ENCODE assay signal across 18 cellular contexts in genomic region chr4:168383510-168383909, GRCh38.
DNase-seq lines count a peak whose midpoint lies in the region; ATAC-seq, FAIRE-seq and TF ChIP-seq lines count a peak whose summit lies in the region.
"Had no signal": no experiment of that assay in that cellular context is flagged by ENCODE, and none has a peak within 500 bp of the region (broad histone marks: within the 10 kb centered on the region; RNA-seq: fewer than 3 reads in every experiment).

No MANE protein-coding gene starts in this region.

- peaks cover 3 to 4% of the 10 kb centered on the region in 2 donors for H3K36me3 Mint-ChIP-seq in activated T-cell treated with anti-CD3 and anti-CD28 coated beads, Interleukin-2, amount 50 U/mL, for 72 hours (ENCODE audit: insufficient read depth in 2 of 2)
- H3K36me3 Mint-ChIP-seq in HFFc6 (ENCODE audit: low read depth), result peaks cover 45% of the 10 kb centered on the region

- no peaks in the 10 kb centered on the region for H3K27me3 ChIP-seq in dorsolateral prefrontal cortex
- H3K27me3 ChIP-seq: BE2C had no signal

- FAIRE-seq in RCC 7860 (lab: Jason Lieb, UNC), result peak; percentile 23

- H3K4me3 ChIP-seq in dorsolateral prefrontal cortex, result no peak overlapping the region

- DNase-seq in RCC 7860 (ENCODE audit: low spot score) (peak; percentile 55), HFFc6 (no peak), dorsolateral prefrontal cortex (no peak)
- DNase-seq in activated T-cell treated with anti-CD3 and anti-CD28 coated beads, Interleukin-2, amount 50 U/mL, for 72 hours, result no peak
- DNase-seq in activated effector memory CD4-positive, alpha-beta T cell treated with anti-CD3 and anti-CD28 coated beads, Interleukin-2, amount 50 U/mL, for 16 hours, result no peak
- DNase-seq: activated CD4-positive, alpha-beta memory T cell treated with anti-CD3 and anti-CD28 coated beads, Interleukin-2, amount 10 ng/mL, durations not matched to agents 7 days and 5 days; activated naive CD4-positive, alpha-beta T cell treated with Interleukin-2 at 50 U/mL for 16 hours; BE2C; caudate nucleus; IMR-90; NCI-H1436 treated with DMSO at 0.1 percent for 48 hours; NCI-H526 treated with DMSO at 0.1 percent for 48 hours had no signal

- H3K27ac ChIP-seq in dorsolateral prefrontal cortex, result no peak overlapping the region

- no peak overlapping the region for H3K27ac Mint-ChIP-seq in activated T-cell treated with anti-CD3 and anti-CD28 coated beads, Interleukin-2, amount 50 U/mL, for 72 hours
- no peak overlapping the region for H3K27ac Mint-ChIP-seq in HFFc6
- H3K27ac Mint-ChIP-seq: activated CD4-positive, alpha-beta memory T cell treated with anti-CD3 and anti-CD28 coated beads, Interleukin-2, amount 10 ng/mL, durations not matched to agents 7 days and 5 days; nephron had no signal

- no peaks in the 10 kb centered on the region for H3K9me3 Mint-ChIP-seq in activated T-cell treated with anti-CD3 and anti-CD28 coated beads, Interleukin-2, amount 50 U/mL, for 72 hours
- no peaks in the 10 kb centered on the region for H3K9me3 Mint-ChIP-seq in HFFc6
- H3K9me3 Mint-ChIP-seq: activated CD4-positive, alpha-beta memory T cell treated with anti-CD3 and anti-CD28 coated beads, Interleukin-2, amount 10 ng/mL, durations not matched to agents 7 days and 5 days had no signal

- no peaks in the 10 kb centered on the region for H3K4me1 Mint-ChIP-seq in activated T-cell treated with anti-CD3 and anti-CD28 coated beads, Interleukin-2, amount 50 U/mL, for 72 hours (ENCODE audit: low read depth)
- H3K4me1 Mint-ChIP-seq in HFFc6 (ENCODE audit: low read depth), result peaks cover 26% of the 10 kb centered on the region
- H3K4me1 Mint-ChIP-seq: activated CD4-positive, alpha-beta memory T cell treated with anti-CD3 and anti-CD28 coated beads, Interleukin-2, amount 10 ng/mL, durations not matched to agents 7 days and 5 days; nephron had no signal

- ATAC-seq in GM18519 (IDR thresholded peaks at IDR 0.05; ENCODE audit: low FRiP score, unreplicated experiment) (peak; percentile 67), GM19468 (IDR thresholded peaks at IDR 0.05; ENCODE audit: extremely low read depth, unreplicated experiment) (peak; percentile 85), HG02981 (IDR thresholded peaks at IDR 0.05; ENCODE audit: unreplicated experiment) (peak; percentile 89)
- no peak for ATAC-seq in activated T-cell treated with anti-CD3 and anti-CD28 coated beads, Interleukin-2, amount 50 U/mL, for 72 hours (replicated peaks in 1 of 2)
- ATAC-seq: left lobe of liver, sciatic nerve had no signal

- intact Hi-C loops in dorsolateral prefrontal cortex (cut with DNase I), result no loop called here

- H3K27me3 Mint-ChIP-seq in activated T-cell treated with anti-CD3 and anti-CD28 coated beads, Interleukin-2, amount 50 U/mL, for 72 hours (ENCODE audit: low read depth), result no peaks in the 10 kb centered on the region
- no peaks in the 10 kb centered on the region for H3K27me3 Mint-ChIP-seq in HFFc6 (ENCODE audit: insufficient read depth)
- H3K27me3 Mint-ChIP-seq: activated CD4-positive, alpha-beta memory T cell treated with anti-CD3 and anti-CD28 coated beads, Interleukin-2, amount 10 ng/mL, durations not matched to agents 7 days and 5 days had no signal

- TF ChIP-seq CTCF in HFFc6 (IDR thresholded peaks at IDR 0.05), result no peak
- no peak for TF ChIP-seq CTCF in dorsolateral prefrontal cortex (IDR thresholded peaks at IDR 0.05 in 54 of 56, conservative IDR thresholded peaks at IDR 0.05 in 2 of 56; ENCODE audit: low read depth in 1 of 56, partially characterized antibody in 56 of 56)

- H3K4me3 Mint-ChIP-seq in activated T-cell treated with anti-CD3 and anti-CD28 coated beads, Interleukin-2, amount 50 U/mL, for 72 hours, result no peak overlapping the region
- no peak overlapping the region for H3K4me3 Mint-ChIP-seq in HFFc6
- H3K4me3 Mint-ChIP-seq: activated CD4-positive, alpha-beta memory T cell treated with anti-CD3 and anti-CD28 coated beads, Interleukin-2, amount 10 ng/mL, durations not matched to agents 7 days and 5 days; nephron had no signal

Comparison
In these comparisons a context has a peak if more than half of its experiments do, and no peak if none do; other contexts are left out.
1. ATAC-seq: peak in GM18519 (single experiment), GM19468 (single experiment) and HG02981 (single experiment); none in activated T-cell treated with anti-CD3 and anti-CD28 coated beads, Interleukin-2, amount 50 U/mL, for 72 hours (0 of 2).